22 cellular contexts compared by ENCODE assay signal in the genomic region with DNA sequence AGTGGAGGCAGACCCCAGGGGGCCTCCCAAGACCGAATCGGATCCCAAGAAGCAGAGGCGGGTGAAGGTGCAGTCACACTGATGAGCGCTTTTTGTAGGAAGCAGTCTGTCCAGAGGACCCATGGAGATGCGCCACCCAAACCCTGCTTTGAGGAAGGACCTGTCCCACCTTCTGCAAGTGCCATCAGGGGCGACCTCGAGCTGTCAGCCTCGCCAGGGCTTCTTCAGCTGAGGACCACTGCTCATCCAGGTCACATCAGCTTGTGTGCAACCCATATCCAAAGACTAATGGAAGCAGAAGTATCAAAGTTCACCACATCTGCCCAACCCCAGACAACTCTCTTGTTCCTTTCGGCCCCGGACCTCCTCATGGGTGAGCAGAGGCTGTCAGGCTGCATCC.
"Had no signal": no experiment of that assay in that cellular context is flagged by ENCODE, and none has a peak within 500 bp of the region (broad histone marks: within the 10 kb centered on the region; RNA-seq: fewer than 3 reads in every experiment).

No MANE protein-coding gene starts in this region.

- H3K4me1 ChIP-seq: esophagus squamous epithelium, gastrocnemius medialis, left lung, lower lobe of right lung had no signal

- H3K36me3 ChIP-seq: esophagus squamous epithelium, gastrocnemius medialis, heart right ventricle, left lung, lower lobe of right lung had no signal

- ATAC-seq: esophagus mucosa, gastrocnemius medialis, heart right ventricle, left cardiac atrium, left lung, left ventricle myocardium superior, lower lobe of right lung had no signal

- H3K27ac ChIP-seq: coronary artery, dorsolateral prefrontal cortex, epithelial cell of prostate, esophagus squamous epithelium, gastrocnemius medialis, heart right ventricle, left lung, lower lobe of right lung had no signal

- H3K9me3 ChIP-seq: esophagus squamous epithelium, gastrocnemius medialis, heart right ventricle, left lung, lower lobe of right lung had no signal

- DNase-seq: dermis blood vessel endothelial cell; dorsolateral prefrontal cortex; effector CD4-positive, alpha-beta T cell; effector memory CD4-positive, alpha-beta T cell; erythroblast; esophagus squamous epithelium; foreskin fibroblast; foreskin melanocyte; gastrocnemius medialis; glutamatergic neuron; head of caudate nucleus; heart right ventricle; hippocampal formation; left cardiac atrium; left ventricle myocardium superior; lower lobe of right lung; mesenchymal stem cell; midbrain had no signal

- H3K4me3 ChIP-seq: coronary artery, dorsolateral prefrontal cortex, esophagus squamous epithelium, gastrocnemius medialis, heart right ventricle, left lung, lower lobe of right lung had no signal
